ENCODE assay signal across 8 cellular contexts in genomic region chr2:184596819-184597411, GRCh38. TPM values are rescaled to one million over a fixed set of nuclear protein-coding genes. Genes with fewer than 3 reads are reported as not detected.
DNase-seq lines count a peak whose midpoint lies in the region; ATAC-seq, FAIRE-seq and TF ChIP-seq lines count a peak whose summit lies in the region.

No MANE protein-coding gene starts in this region.

- dilution Hi-C loops in endothelial cell of umbilical vein (cut with MboI; ENCODE audit: extremely low pct_ligation_motif_present, low sequenced_read_pairs): no loop called here

- H3K4me3 ChIP-seq in OCI-LY1 (ENCODE audit: low read depth, low read length, poor library complexity, severe bottlenecking) (peak overlapping the region; percentile 96), endothelial cell of umbilical vein (replicated peaks in 1 of 3; ENCODE audit: insufficient read depth in 1 of 3, low read depth in 1 of 3, low read length in 3 of 3) (peak overlapping the region; percentile 58 to 75 (median 73)), neuron (ENCODE audit: low read length) (peak overlapping the region; percentile 57), transverse colon (peak overlapping the region in 1 of 4 donors; percentile 52)

- TF ChIP-seq EP300 in transverse colon (IDR thresholded peaks at IDR 0.05; ENCODE audit: low read depth): no peak

- H3K79me2 ChIP-seq in OCI-LY1 (ENCODE audit: insufficient read depth, low read length): peaks cover 35% of the 10 kb centered on the region
- no peaks in the 10 kb centered on the region for H3K79me2 ChIP-seq in endothelial cell of umbilical vein (ENCODE audit: control insufficient read depth, insufficient read depth, low read length)

- CTCF ChIA-PET in endothelial cell of umbilical vein (lab: Charles Lee): interaction anchor here (1.0 to 2.0 kb wide), 8 partner anchors 11 to 1348 kb away, joined by 4 to 15 read pairs (median 5); partner anchors contain the start of gene FSIP2

- DNase-seq in Ammon's horn (ENCODE audit: low spot score) (peak; percentile 15), endothelial cell of umbilical vein (ENCODE audit: low read depth, low spot score) (peak; percentile 54), NCI-H1436 treated with DMSO at 0.1 percent for 48 hours (lab: John Stamatoyannopoulos, UW) (no peak), transverse colon (no peak), retina (no peak)

- no TSS peak for BruUV-seq in endothelial cell of umbilical vein (replicated peaks; lab: Mats Ljungman, UMichigan)

- H3K27me3 ChIP-seq in OCI-LY1 (ENCODE audit: insufficient read depth, low read length): no peaks in the 10 kb centered on the region
- H3K27me3 ChIP-seq in endothelial cell of umbilical vein (ENCODE audit: control insufficient read depth in 2 of 2, insufficient read depth in 2 of 2, low read length in 2 of 2): peaks cover 12 to 31% of the 10 kb centered on the region in 2 experiments
- H3K27me3 ChIP-seq in neuron (ENCODE audit: insufficient read depth, low read length): no peaks in the 10 kb centered on the region
- peaks cover 57% of the 10 kb centered on the region for H3K27me3 ChIP-seq in transverse colon

- H4K20me1 ChIP-seq in OCI-LY1 (ENCODE audit: insufficient read depth, low read length) (no peaks in the 10 kb centered on the region), endothelial cell of umbilical vein (replicated peaks; ENCODE audit: control insufficient read depth, extremely low read depth, insufficient read depth, low read length) (no peaks in the 10 kb centered on the region)

- POLR2A ChIA-PET in endothelial cell of umbilical vein (lab: Charles Lee): no interaction called here

- FAIRE-seq in endothelial cell of umbilical vein (lab: Jason Lieb, UNC): no peak

- H3K36me3 ChIP-seq in OCI-LY1 (ENCODE audit: insufficient read depth, low read length) (peaks cover 45% of the 10 kb centered on the region), endothelial cell of umbilical vein (ENCODE audit: control insufficient read depth in 2 of 2, extremely low read depth in 1 of 2, insufficient read depth in 2 of 2, low read length in 2 of 2) (no peaks in the 10 kb centered on the region), neuron (ENCODE audit: insufficient read depth, low read length) (no peaks in the 10 kb centered on the region), transverse colon (no peaks in the 10 kb centered on the region)

- H3K9me2 ChIP-seq in OCI-LY1 (ENCODE audit: low read depth, low read length): no peaks in the 10 kb centered on the region

- H3K27ac ChIP-seq in OCI-LY1 (ENCODE audit: low read depth, low read length, poor library complexity, severe bottlenecking) (peak overlapping the region; percentile 97), endothelial cell of umbilical vein (ENCODE audit: insufficient read depth, low read depth, low read length) (peak overlapping the region; percentile 44), transverse colon (peak overlapping the region in 1 of 4 donors; percentile 25)

- no peaks in the 10 kb centered on the region for H3K9me1 ChIP-seq in endothelial cell of umbilical vein (replicated peaks; ENCODE audit: control insufficient read depth, extremely low read depth, insufficient read depth, low read length)

- peak; percentile 70 for TF ChIP-seq CTCF in OCI-LY1 (IDR thresholded peaks at IDR 0.05; ENCODE audit: low read length)
- TF ChIP-seq CTCF in endothelial cell of umbilical vein (IDR thresholded peaks at IDR 0.05; ENCODE audit: extremely low read depth in 1 of 2, insufficient read depth in 1 of 2, low read depth in 1 of 2, low read length in 2 of 2): no peak
- TF ChIP-seq CTCF in transverse colon (IDR thresholded peaks at IDR 0.05): no peak

- H3K9me3 ChIP-seq in OCI-LY1 (ENCODE audit: low read length) (no peaks in the 10 kb centered on the region), endothelial cell of umbilical vein (replicated peaks; ENCODE audit: control insufficient read depth, insufficient read depth, low read length) (no peaks in the 10 kb centered on the region), neuron (ENCODE audit: low read length) (no peaks in the 10 kb centered on the region), transverse colon (no peaks in the 10 kb centered on the region)

- intact Hi-C loops in endothelial cell of umbilical vein (cut with micrococcal nuclease) (loop anchor here (1.0 to 10.0 kb wide), 3 partner anchors 37 to 1352 kb away; no protein-coding TSS in a partner anchor), transverse colon (cut with DNase I; ENCODE audit: low total_unique reads) (no loop called here)

- H3K4me1 ChIP-seq in OCI-LY1 (ENCODE audit: insufficient read depth, low read length, severe bottlenecking): peaks cover 25% of the 10 kb centered on the region
- H3K4me1 ChIP-seq in endothelial cell of umbilical vein (ENCODE audit: control insufficient read depth, extremely low read depth, insufficient read depth, low read length): peaks cover 12% of the 10 kb centered on the region
- peaks cover 13% of the 10 kb centered on the region for H3K4me1 ChIP-seq in neuron (ENCODE audit: insufficient read depth, low read length)
- peaks cover 0 to 7% (median 2%) of the 10 kb centered on the region in 4 donors for H3K4me1 ChIP-seq in transverse colon

- in situ Hi-C loops in transverse colon (cut with MboI; ENCODE audit: low pct_ligation_motif_present in 1 of 4, low pct_unique_long_range_greater_than_20kb in 1 of 4, low sequenced_read_pairs in 3 of 4): no loop called here

- H3K4me2 ChIP-seq in OCI-LY1 (ENCODE audit: low read length) (peak overlapping the region; percentile 96), endothelial cell of umbilical vein (ENCODE audit: insufficient read depth, low read length) (peak overlapping the region; percentile 78)

- H2AFZ ChIP-seq in OCI-LY1 (ENCODE audit: low read length) (peak overlapping the region; percentile 67; the same call in 1 of the 2 replicates), endothelial cell of umbilical vein (ENCODE audit: low read depth, low read length) (peak overlapping the region; percentile 78), neuron (ENCODE audit: low read depth, low read length) (peak overlapping the region; percentile 94)

- no peak for TF ChIP-seq POLR2A in endothelial cell of umbilical vein (IDR thresholded peaks at IDR 0.05; ENCODE audit: low read depth, low read length)
- TF ChIP-seq POLR2A in transverse colon (IDR thresholded peaks at IDR 0.05): no peak

- H3K9ac ChIP-seq in OCI-LY1 (ENCODE audit: low read length) (peak overlapping the region; percentile 94), endothelial cell of umbilical vein (replicated peaks; ENCODE audit: extremely low read depth, insufficient read depth, low read length) (peak overlapping the region; percentile 54)

- 30 to 35% methylated on average over 5 of the region's 5 CpGs for WGBS in transverse colon (ENCODE audit: low coverage in 1 of 2), 2 donors

- no peaks in the 10 kb centered on the region for H3F3A ChIP-seq in OCI-LY1 (ENCODE audit: insufficient read depth, low read length)

- peak; percentile 27 for ATAC-seq in GM21619 (IDR thresholded peaks at IDR 0.05; ENCODE audit: unreplicated experiment)

TF ChIP-seq in endothelial cell of umbilical vein, 7 proteins besides CTCF, POLR2A, EP300 and RAD21:
- TF ChIP-seq MYC (IDR thresholded peaks at IDR 0.05; ENCODE audit: low read depth, low read length) (no peak), FOS (IDR thresholded peaks at IDR 0.05; ENCODE audit: borderline replicate concordance, insufficient read depth, low read length) (peak; percentile 57)

RNA-seq across cellular contexts. Expression of gene ZNF804A, which starts 1.4 kb away (rescaled TPM):
- total RNA-seq in endothelial cell of umbilical vein (0.90 TPM in 1 of 2 replicates, not detected in the other), transverse colon (1 to 10 TPM in 1 of 4 donors, under 1 TPM in 3; 0.16 to 1.5 (median 0.70) TPM)
- 0.21 and 0.22 TPM in 2 replicates for polyA plus RNA-seq in endothelial cell of umbilical vein
- 0.23 and 0.28 TPM in 2 replicates for polyA plus RNA-seq in endothelial cell of umbilical vein (2011; cell fraction: cytosol; rRNA removed)
- 0.21 and 0.41 TPM in 2 replicates for polyA plus RNA-seq in endothelial cell of umbilical vein (2011; cell fraction: nucleus; rRNA removed)
- polyA plus RNA-seq in endothelial cell of umbilical vein (2012): 0.22 and 1.2 TPM in 2 replicates
- 0.11 and 0.32 TPM in 2 replicates for polyA minus RNA-seq in endothelial cell of umbilical vein
- 0.31 TPM for polyA minus RNA-seq in endothelial cell of umbilical vein (2011; cell fraction: cytosol; rRNA and poly(A)+ RNA removed)
- 0.58 and 0.67 TPM in 2 replicates for polyA minus RNA-seq in endothelial cell of umbilical vein (2011; cell fraction: nucleus; rRNA and poly(A)+ RNA removed)

Comparison
In these comparisons a context has a peak if more than half of its experiments do, and no peak if none do; other contexts are left out.
1. DNase-seq: peak in Ammon's horn (single experiment) and endothelial cell of umbilical vein (single experiment); none in NCI-H1436 treated with DMSO at 0.1 percent for 48 hours (single experiment), transverse colon (single experiment) and retina (single experiment).
2. Peak in every context shown above with its lines, with median percentiles within 50 percentile points of each other: H2AFZ ChIP-seq.